24 cellular contexts compared by ENCODE assay signal in the genomic region with DNA sequence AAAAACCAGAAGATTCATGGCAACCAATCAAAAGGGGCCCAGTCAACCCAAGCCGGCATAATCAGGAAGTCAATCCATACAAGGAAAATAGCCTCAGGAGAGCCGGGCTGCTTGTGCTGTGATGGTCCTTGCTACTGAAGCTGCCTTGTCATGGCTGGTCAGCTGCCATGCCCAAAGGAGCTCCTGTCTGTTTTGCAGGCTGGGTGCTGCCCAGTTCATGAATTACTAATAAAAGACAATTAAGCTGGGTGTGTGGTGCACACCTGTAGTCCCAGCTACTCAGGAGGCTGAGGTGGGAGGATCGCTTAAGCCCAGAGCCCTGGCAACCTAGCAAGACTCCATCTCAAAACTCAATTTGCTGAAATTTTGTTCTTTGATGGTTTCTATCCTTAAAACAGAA. TPM values are rescaled to one million over a fixed set of nuclear protein-coding genes. Genes with fewer than 3 reads are reported as not detected.
DNase-seq lines count a peak whose midpoint lies in the region; ATAC-seq and TF ChIP-seq lines count a peak whose summit lies in the region.
"Had no signal": no experiment of that assay in that cellular context is flagged by ENCODE, and none has a peak within 500 bp of the region (broad histone marks: within the 10 kb centered on the region; RNA-seq: fewer than 3 reads in every experiment).

No MANE protein-coding gene starts in this region.

- H3K27me3 ChIP-seq in body of pancreas (no peaks in the 10 kb centered on the region), foreskin keratinocyte (no peaks in the 10 kb centered on the region)
- H3K27me3 ChIP-seq: BE2C, BLaER1 had no signal

- no peaks in the 10 kb centered on the region for H3K9me3 Mint-ChIP-seq in activated T-cell treated with anti-CD3 and anti-CD28 coated beads, Interleukin-2, amount 50 U/mL, for 24 hours
- no peaks in the 10 kb centered on the region for H3K9me3 Mint-ChIP-seq in activated T-cell treated with anti-CD3 and anti-CD28 coated beads, Interleukin-2, amount 50 U/mL, for 4 hours

- H3K4me1 ChIP-seq in HEK293 (ENCODE audit: control insufficient read depth, insufficient read depth, low read length) (no peaks in the 10 kb centered on the region), body of pancreas (no peaks in the 10 kb centered on the region), foreskin keratinocyte (no peaks in the 10 kb centered on the region)
- H3K4me1 ChIP-seq: BE2C had no signal

- intact Hi-C loops in body of pancreas (cut with DNase I) = no loop called here

- no peak for ATAC-seq in activated T-cell treated with anti-CD3 and anti-CD28 coated beads, Interleukin-2, amount 50 U/mL, for 4 hours
- ATAC-seq in body of pancreas (no peak), foreskin keratinocyte (no peak)
- ATAC-seq: GM12878 had no signal

- no peak for TF ChIP-seq POLR2A in body of pancreas (IDR thresholded peaks at IDR 0.05)

- TF ChIP-seq CTCF in HEK293 (tag by site-specific recombination; IDR thresholded peaks at IDR 0.05) (no peak), coronary artery (IDR thresholded peaks at IDR 0.05) (no peak), body of pancreas (IDR thresholded peaks at IDR 0.05) (no peak), foreskin keratinocyte (conservative IDR thresholded peaks at IDR 0.05) (no peak)

- POLR2A ChIA-PET in HEK293 (lab: Yijun Ruan, JAX) = no interaction called here

- no peaks in the 10 kb centered on the region for H3K9me3 ChIP-seq in HEK293 (ENCODE audit: control insufficient read depth, insufficient read depth, low read depth, low read length)
- H3K9me3 ChIP-seq in body of pancreas = no peaks in the 10 kb centered on the region
- H3K9me3 ChIP-seq: BE2C had no signal

- 97% methylated on average over 3 of the region's 3 CpGs for WGBS in body of pancreas, 2 donors

- H3K36me3 Mint-ChIP-seq in activated T-cell treated with anti-CD3 and anti-CD28 coated beads, Interleukin-2, amount 50 U/mL, for 24 hours (ENCODE audit: low read depth) = no peaks in the 10 kb centered on the region
- H3K36me3 Mint-ChIP-seq in activated T-cell treated with anti-CD3 and anti-CD28 coated beads, Interleukin-2, amount 50 U/mL, for 4 hours (ENCODE audit: insufficient read depth) = no peaks in the 10 kb centered on the region
- H3K36me3 Mint-ChIP-seq: CD4-positive, alpha-beta memory T cell had no signal

- H3K4me3 ChIP-seq in HEK293 (ENCODE audit: low read depth, low read length) (no peak overlapping the region), coronary artery (no peak overlapping the region), body of pancreas (no peak overlapping the region)
- H3K4me3 ChIP-seq: BLaER1, GM12878 had no signal

- no peak overlapping the region for H3K27ac Mint-ChIP-seq in activated T-cell treated with anti-CD3 and anti-CD28 coated beads, Interleukin-2, amount 50 U/mL, for 24 hours
- H3K27ac Mint-ChIP-seq: CD14-positive monocyte; CD4-positive, CD25-positive, alpha-beta regulatory T cell had no signal

- H3K4me1 Mint-ChIP-seq in activated T-cell treated with anti-CD3 and anti-CD28 coated beads, Interleukin-2, amount 50 U/mL, for 24 hours (ENCODE audit: low read depth) = peaks cover 26% of the 10 kb centered on the region
- H3K4me1 Mint-ChIP-seq in activated T-cell treated with anti-CD3 and anti-CD28 coated beads, Interleukin-2, amount 50 U/mL, for 4 hours (ENCODE audit: low read depth) = peaks cover 21% of the 10 kb centered on the region

- H3K4me3 Mint-ChIP-seq in activated T-cell treated with anti-CD3 and anti-CD28 coated beads, Interleukin-2, amount 50 U/mL, for 24 hours = no peak overlapping the region
- no peak overlapping the region for H3K4me3 Mint-ChIP-seq in activated T-cell treated with anti-CD3 and anti-CD28 coated beads, Interleukin-2, amount 50 U/mL, for 4 hours
- H3K4me3 Mint-ChIP-seq: CD14-positive monocyte; CD4-positive, alpha-beta memory T cell; CD4-positive, CD25-positive, alpha-beta regulatory T cell; CD8-positive, alpha-beta memory T cell had no signal

- CTCF ChIA-PET in HEK293 (lab: Yijun Ruan, JAX) = no interaction called here

- H3K27me3 Mint-ChIP-seq in activated T-cell treated with anti-CD3 and anti-CD28 coated beads, Interleukin-2, amount 50 U/mL, for 24 hours = no peaks in the 10 kb centered on the region
- H3K27me3 Mint-ChIP-seq in activated T-cell treated with anti-CD3 and anti-CD28 coated beads, Interleukin-2, amount 50 U/mL, for 4 hours (ENCODE audit: low read depth) = no peaks in the 10 kb centered on the region
- H3K27me3 Mint-ChIP-seq: CD4-positive, alpha-beta memory T cell; CD8-positive, alpha-beta memory T cell had no signal

- H3K36me3 ChIP-seq in HEK293 (ENCODE audit: control insufficient read depth in 2 of 2, insufficient read depth in 1 of 2, low read length in 2 of 2) = no peaks in the 10 kb centered on the region; a peak in 1 of 3 replicates
- no peaks in the 10 kb centered on the region for H3K36me3 ChIP-seq in body of pancreas (replicated peaks in 1 of 2; ENCODE audit: insufficient read depth in 1 of 2, low read depth in 2 of 2)
- H3K36me3 ChIP-seq: BE2C had no signal

- DNase-seq in activated T-cell treated with anti-CD3 and anti-CD28 coated beads, Interleukin-2, amount 50 U/mL, for 24 hours = peak; percentile 6
- DNase-seq in activated T-cell treated with anti-CD3 and anti-CD28 coated beads, Interleukin-2, amount 50 U/mL, for 4 hours = no peak
- DNase-seq in coronary artery (ENCODE audit: low spot score) (peak; percentile 24), body of pancreas (no peak), foreskin keratinocyte (no peak)
- DNase-seq: 8988T; ACHN; BE2C; C1 segment of cervical spinal cord; CD4-positive, alpha-beta memory T cell; CD4-positive, CD25-positive, alpha-beta regulatory T cell; CD8-positive, alpha-beta memory T cell; COR-L47; DMS 273 treated with DMSO at 0.1 percent for 48 hours; DMS153; DMS53; DMS79; DND-41; EL; GDM1 had no signal

- no peak overlapping the region for H3K27ac ChIP-seq in HEK293 (ENCODE audit: extremely low read depth, low read depth, low read length)
- no peak overlapping the region for H3K27ac ChIP-seq in coronary artery
- H3K27ac ChIP-seq in body of pancreas = no peak overlapping the region
- H3K27ac ChIP-seq in foreskin keratinocyte = no peak overlapping the region
- H3K27ac ChIP-seq: BLaER1 had no signal

TF ChIP-seq in HEK293, 187 proteins besides CTCF, POLR2A, EP300 and RAD21:
- TF ChIP-seq ZNF623 (tag by site-specific recombination; IDR thresholded peaks at IDR 0.05) = no peak
- peak; percentile 97 for TF ChIP-seq ZNF549 (tag by site-specific recombination; IDR thresholded peaks at IDR 0.05)

RNA-seq across cellular contexts. Expression of gene CTBP1, which starts 16.0 kb away (rescaled TPM):
- 100 to 1,000 TPM; 166 to 186 (median 177) TPM for total RNA-seq in activated T-cell treated with anti-CD3 and anti-CD28 coated beads, Interleukin-2, amount 50 U/mL, for 4 hours
- total RNA-seq in body of pancreas (100 to 1,000 TPM; 148 to 458 TPM), foreskin keratinocyte (106 and 114 TPM in 2 replicates)
- polyA plus RNA-seq in foreskin keratinocyte = 69.9 and 73.0 TPM in 2 replicates

RNA-seq across cellular contexts. Expression of gene MAEA, which starts 24.7 kb away (rescaled TPM):
- total RNA-seq in activated T-cell treated with anti-CD3 and anti-CD28 coated beads, Interleukin-2, amount 50 U/mL, for 4 hours = 10 to 100 TPM; 61.9 to 66.9 (median 65.3) TPM
- total RNA-seq in body of pancreas (10 to 100 TPM; 68.7 to 88.0 TPM), foreskin keratinocyte (80.6 and 86.1 TPM in 2 replicates)
- 61.4 and 70.2 TPM in 2 replicates for polyA plus RNA-seq in foreskin keratinocyte

Comparison
In these comparisons a context has a peak if more than half of its experiments do, and no peak if none do; other contexts are left out.
1. DNase-seq: peak in activated T-cell treated with anti-CD3 and anti-CD28 coated beads, Interleukin-2, amount 50 U/mL, for 24 hours (single experiment) and coronary artery (single experiment); none in activated T-cell treated with anti-CD3 and anti-CD28 coated beads, Interleukin-2, amount 50 U/mL, for 4 hours (single experiment), body of pancreas (0 of 4) and foreskin keratinocyte (0 of 2).